ENCODE assay signal across 21 cellular contexts in the genomic region with DNA sequence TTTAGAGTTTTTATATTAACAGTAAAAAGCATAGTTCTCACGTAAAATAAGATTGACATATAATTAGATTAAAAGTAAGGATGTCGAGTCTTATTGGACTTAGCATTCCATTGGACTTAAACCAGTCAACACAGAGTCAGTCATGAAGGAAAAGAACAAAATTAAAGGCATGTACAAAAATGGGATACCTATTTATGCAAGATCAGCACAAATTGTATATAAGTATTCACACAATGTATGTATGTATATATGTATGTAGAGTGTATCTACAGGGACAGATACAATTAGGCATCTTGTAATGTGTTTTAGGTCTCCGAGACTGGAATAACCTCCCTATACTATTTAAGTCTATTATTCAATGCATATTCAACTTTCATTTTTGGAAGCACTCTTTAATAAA.
DNase-seq lines count a peak whose midpoint lies in the region; ATAC-seq, FAIRE-seq and TF ChIP-seq lines count a peak whose summit lies in the region.
"Had no signal": no experiment of that assay in that cellular context is flagged by ENCODE, and none has a peak within 500 bp of the region (broad histone marks: within the 10 kb centered on the region; RNA-seq: fewer than 3 reads in every experiment).

No MANE protein-coding gene starts in this region.

- H3K36me3 ChIP-seq in HepG2 (replicated peaks in 1 of 2; ENCODE audit: control insufficient read depth in 1 of 2, insufficient read depth in 2 of 2, low read length in 2 of 2): no peaks in the 10 kb centered on the region
- no peaks in the 10 kb centered on the region for H3K36me3 ChIP-seq in right lobe of liver
- H3K36me3 ChIP-seq in IMR-90 (ENCODE audit: control insufficient read depth, insufficient read depth, low read length): peaks cover 2% of the 10 kb centered on the region; the same call in 1 of the 2 replicates
- no peaks in the 10 kb centered on the region; a peak in 1 of 8 replicates for H3K36me3 ChIP-seq in H1 (ENCODE audit: control insufficient read depth in 2 of 4, insufficient read depth in 4 of 4, low read length in 3 of 4)
- H3K36me3 ChIP-seq: BE2C, BLaER1 had no signal

- H3K4me3 ChIP-seq in HepG2 (replicated peaks in 1 of 3; ENCODE audit: insufficient read depth in 1 of 3, low read depth in 2 of 3, low read length in 3 of 3) (no peak overlapping the region), right lobe of liver (no peak overlapping the region), IMR-90 (ENCODE audit: insufficient read depth, low read depth, low read length) (no peak overlapping the region), H1 (ENCODE audit: extremely low read depth in 1 of 4, insufficient read depth in 2 of 4, low read depth in 3 of 4, low read length in 4 of 4) (no peak overlapping the region)
- H3K4me3 ChIP-seq: BLaER1 had no signal

- no peak overlapping the region for H2AK5ac ChIP-seq in IMR-90 (ENCODE audit: low read depth, low read length)
- H2AK5ac ChIP-seq in H1 (ENCODE audit: low read depth, low read length): no peak overlapping the region

- in situ Hi-C loops in HepG2 (cut with HindIII; ENCODE audit: extremely low pct_ligation_motif_present, low pct_unique_long_range_greater_than_20kb): no loop called here
- in situ Hi-C loops in IMR-90 (cut with MboI; ENCODE audit: low sequenced_read_pairs): no loop called here

- CTCF ChIA-PET in HepG2 (lab: Yijun Ruan, JAX; ENCODE audit: low intra/inter-chr PET ratio, low total read pairs): interaction anchor here (0.6 kb wide), 1 partner anchor 34 kb away, joined by 3 read pairs; no protein-coding TSS in a partner anchor
- CTCF ChIA-PET in IMR-90 (lab: Yijun Ruan, JAX): no interaction called here
- CTCF ChIA-PET in H1 (lab: Charles Lee; ENCODE audit: partially characterized antibody): no interaction called here

- no TSS peak for BruUV-seq in HepG2 (replicated peaks; lab: Mats Ljungman, UMichigan)
- BruUV-seq in IMR-90 (replicated peaks; lab: Mats Ljungman, UMichigan): no TSS peak

- H4K20me1 ChIP-seq in HepG2 (ENCODE audit: insufficient read depth, low read length) (no peaks in the 10 kb centered on the region), IMR-90 (ENCODE audit: insufficient read depth, low read length) (0 out of 2 replicates have a peak, but pooled peaks cover 4% of the 10 kb centered on the region), H1 (replicated peaks in 1 of 2; ENCODE audit: control insufficient read depth in 1 of 2, insufficient read depth in 2 of 2, low read length in 2 of 2) (no peaks in the 10 kb centered on the region)
- H4K20me1 ChIP-seq: BLaER1 had no signal

- no peak overlapping the region for H4K91ac ChIP-seq in IMR-90 (ENCODE audit: insufficient read depth, low read depth, low read length)
- no peak overlapping the region for H4K91ac ChIP-seq in H1 (replicated peaks; ENCODE audit: insufficient read length, low read length)

- H3K79me1 ChIP-seq in IMR-90 (ENCODE audit: low read depth in 1 of 2, low read length in 2 of 2): 0 out of 4 replicates have a peak, but pooled peaks cover 3 to 6% of the 10 kb centered on the region in 2 experiments
- H3K79me1 ChIP-seq in H1 (ENCODE audit: low read depth, low read length): no peaks in the 10 kb centered on the region

- H3K23ac ChIP-seq in IMR-90 (ENCODE audit: low read depth, low read length) (no peak overlapping the region), H1 (ENCODE audit: insufficient read length) (no peak overlapping the region)

- intact Hi-C loops in HepG2 (cut with micrococcal nuclease; ENCODE audit: unreplicated experiment) (no loop called here), right lobe of liver (cut with DNase I) (no loop called here), IMR-90 (cut with micrococcal nuclease) (no loop called here)

- H2AK9ac ChIP-seq in IMR-90 (replicated peaks; ENCODE audit: low read depth, low read length, poor library complexity): no peak overlapping the region

- dilution Hi-C loops in IMR-90 (cut with HindIII; ENCODE audit: low sequenced_read_pairs, unreplicated experiment): no loop called here

- DNase-seq in HepG2 (ENCODE audit: low spot score): no peak
- no peak for DNase-seq in right lobe of liver
- no peak for DNase-seq in IMR-90
- DNase-seq in H1 (ENCODE audit: low read depth in 1 of 2, low spot score in 2 of 2): no peak
- DNase-seq: ACHN; BE2C; C1 segment of cervical spinal cord; Caco-2; Calu3; CD4-positive, alpha-beta T cell; CD8-positive, alpha-beta T cell; DMS79 treated with DMSO at 0.1 percent for 48 hours; GF-D8 had no signal

- H3K4me2 ChIP-seq in HepG2 (ENCODE audit: low read depth, low read length): no peak overlapping the region
- no peak overlapping the region for H3K4me2 ChIP-seq in IMR-90 (ENCODE audit: low read depth, low read length)
- H3K4me2 ChIP-seq in H1 (ENCODE audit: insufficient read depth in 1 of 2, low read depth in 2 of 2, low read length in 2 of 2): no peak overlapping the region
- H3K4me2 ChIP-seq: BLaER1 had no signal

- H4K5ac ChIP-seq in IMR-90 (ENCODE audit: low read depth, low read length): no peak overlapping the region
- no peak overlapping the region for H4K5ac ChIP-seq in H1 (ENCODE audit: insufficient read length, low read depth, low read length)

- H2BK5ac ChIP-seq in IMR-90 (ENCODE audit: low read depth, low read length, poor library complexity, severe bottlenecking) (no peak overlapping the region), H1 (ENCODE audit: low read depth, low read length) (no peak overlapping the region)

- H3K4ac ChIP-seq in IMR-90 (ENCODE audit: low read depth, low read length) (no peak overlapping the region), H1 (replicated peaks; ENCODE audit: insufficient read length, low read depth, low read length) (no peak overlapping the region)

- TF ChIP-seq POLR2A in HepG2 (IDR thresholded peaks at IDR 0.05; ENCODE audit: insufficient read depth in 1 of 2, low read depth in 2 of 2, low read length in 2 of 2) (no peak), right lobe of liver (IDR thresholded peaks at IDR 0.05) (no peak), IMR-90 (IDR thresholded peaks at IDR 0.05; ENCODE audit: low read depth, low read length) (no peak), H1 (IDR thresholded peaks at IDR 0.05; ENCODE audit: control extremely low read depth in 1 of 2, low read depth in 2 of 2, low read length in 2 of 2) (no peak)

- H3K18ac ChIP-seq in IMR-90 (ENCODE audit: low read depth, low read length): no peak overlapping the region
- no peak overlapping the region for H3K18ac ChIP-seq in H1 (ENCODE audit: extremely low read depth, low read length)

- no peak overlapping the region for H2BK12ac ChIP-seq in H1 (ENCODE audit: low read depth, low read length)

- POLR2A ChIA-PET in HepG2 (lab: Yijun Ruan, JAX) (no interaction called here), IMR-90 (lab: Charles Lee; ENCODE audit: unreplicated experiment) (no interaction called here), H1 (lab: Charles Lee; ENCODE audit: partially characterized antibody) (no interaction called here)

- H2BK120ac ChIP-seq in IMR-90 (ENCODE audit: low read depth, low read length) (no peak overlapping the region), H1 (replicated peaks; ENCODE audit: low read depth, low read length) (no peak overlapping the region)

- 72% methylated on average over 3 of the region's 3 CpGs for WGBS in HepG2 (ENCODE audit: low lambda C conversion rate)
- 95% methylated on average over 3 of the region's 3 CpGs for WGBS in right lobe of liver (ENCODE audit: insufficient coverage, low coverage, low lambda C conversion rate, missing lambda C conversion rate)
- no CpG with 5 or more reads among the region's 3 CpGs for WGBS in IMR-90 (ENCODE audit: extremely low coverage in 2 of 2, insufficient read length in 1 of 2), 2 experiments
- 90% methylated on average over 3 of the region's 3 CpGs; no CpG with 5 or more reads in 1 of the 2 experiments for WGBS in H1 (ENCODE audit: extremely low coverage in 1 of 2, insufficient coverage in 1 of 2, insufficient read length in 1 of 2, insufficient replicate concordance in 2 of 2, low coverage in 1 of 2, low lambda C conversion rate in 2 of 2, missing lambda C conversion rate in 1 of 2), 2 experiments

- no peak overlapping the region for H4K8ac ChIP-seq in IMR-90 (ENCODE audit: low read depth in 2 of 2, low read length in 2 of 2)
- H4K8ac ChIP-seq in H1 (ENCODE audit: extremely low read depth, insufficient read depth, low read length): no peak overlapping the region

- no peaks in the 10 kb centered on the region for H3K79me2 ChIP-seq in HepG2 (ENCODE audit: insufficient read depth, low read length)
- no peaks in the 10 kb centered on the region for H3K79me2 ChIP-seq in H1 (ENCODE audit: control insufficient read depth in 1 of 2, insufficient read depth in 2 of 2, low read length in 2 of 2)

- TF ChIP-seq EP300 in HepG2 (IDR thresholded peaks at IDR 0.05; ENCODE audit: low read depth in 2 of 2, low read length in 2 of 2) (no peak), HepG2 (CRISPR knock-in tag; IDR thresholded peaks at IDR 0.05; ENCODE audit: borderline replicate concordance) (no peak), H1 (IDR thresholded peaks at IDR 0.05; ENCODE audit: borderline replicate concordance in 1 of 2, low read depth in 2 of 2, low read length in 2 of 2) (no peak)

- no peak overlapping the region for H2BK20ac ChIP-seq in IMR-90 (ENCODE audit: low read depth, low read length)
- no peak overlapping the region for H2BK20ac ChIP-seq in H1 (ENCODE audit: low read length)

- ATAC-seq in HepG2 (no peak), right lobe of liver (no peak), IMR-90 (ENCODE audit: low read depth) (no peak), HG03025 (IDR thresholded peaks at IDR 0.05; ENCODE audit: low FRiP score, unreplicated experiment) (no peak), GM21528 (IDR thresholded peaks at IDR 0.05; ENCODE audit: low FRiP score, unreplicated experiment) (no peak)
- ATAC-seq: CD8-positive, alpha-beta T cell had no signal

- no peak overlapping the region for H3K56ac ChIP-seq in IMR-90 (ENCODE audit: extremely low read depth, insufficient read depth, low read length)
- no peak overlapping the region for H3K56ac ChIP-seq in H1 (replicated peaks; ENCODE audit: insufficient read length, low read depth, low read length)

- H2BK15ac ChIP-seq in IMR-90 (ENCODE audit: low read depth, low read length): no peak overlapping the region
- H2BK15ac ChIP-seq in H1 (ENCODE audit: low read length): no peak overlapping the region

- H2AFZ ChIP-seq in HepG2 (ENCODE audit: low read length) (no peak overlapping the region), IMR-90 (replicated peaks; ENCODE audit: low read length, poor library complexity) (no peak overlapping the region), H1 (ENCODE audit: low read length) (no peak overlapping the region)

- H3K9ac ChIP-seq in HepG2 (ENCODE audit: insufficient read depth, low read depth, low read length) (no peak overlapping the region), IMR-90 (ENCODE audit: low read depth, low read length) (no peak overlapping the region), H1 (replicated peaks in 1 of 4; ENCODE audit: extremely low read depth in 1 of 4, low read depth in 3 of 4, low read length in 3 of 4) (no peak overlapping the region)
- H3K9ac ChIP-seq: BLaER1 had no signal

- peaks cover 3% of the 10 kb centered on the region; the same call in 1 of the 2 replicates for H3K9me1 ChIP-seq in IMR-90 (ENCODE audit: insufficient read depth, low read length)

- H3K14ac ChIP-seq in IMR-90 (replicated peaks; ENCODE audit: low read depth, low read length) (no peak overlapping the region), H1 (ENCODE audit: insufficient read length) (no peak overlapping the region)

- no peak for TF ChIP-seq CTCF in HepG2 (CRISPR knock-in tag; IDR thresholded peaks at IDR 0.05)
- TF ChIP-seq CTCF in right lobe of liver (IDR thresholded peaks at IDR 0.05): no peak
- TF ChIP-seq CTCF in IMR-90 (conservative IDR thresholded peaks at IDR 0.05; ENCODE audit: low read depth, low read length): no peak
- no peak for TF ChIP-seq CTCF in H1 (IDR thresholded peaks at IDR 0.05; ENCODE audit: control extremely low read depth in 1 of 3, insufficient read depth in 1 of 3, low read depth in 1 of 3, low read length in 3 of 3)

- TF ChIP-seq RAD21 in HepG2 (CRISPR knock-in tag; IDR thresholded peaks at IDR 0.05): no peak
- TF ChIP-seq RAD21 in IMR-90 (IDR thresholded peaks at IDR 0.05; ENCODE audit: low read length): no peak
- no peak for TF ChIP-seq RAD21 in H1 (IDR thresholded peaks at IDR 0.05 in 1 of 2, conservative IDR thresholded peaks at IDR 0.05 in 1 of 2; ENCODE audit: low read depth in 2 of 2, low read length in 2 of 2)

- FAIRE-seq in HepG2 (lab: Jason Lieb, UNC) (no peak), H1 (lab: Jason Lieb, UNC) (no peak)
- FAIRE-seq: D721Med, G401.6, GM12891, GM19239 had no signal

- no peaks in the 10 kb centered on the region for H3K27me3 ChIP-seq in HepG2 (ENCODE audit: control insufficient read depth in 1 of 2, insufficient read depth in 2 of 2, low read length in 2 of 2)
- no peaks in the 10 kb centered on the region for H3K27me3 ChIP-seq in right lobe of liver
- H3K27me3 ChIP-seq in IMR-90 (ENCODE audit: control insufficient read depth, insufficient read depth, low read length): no peaks in the 10 kb centered on the region
- no peaks in the 10 kb centered on the region for H3K27me3 ChIP-seq in H1 (replicated peaks in 1 of 4; ENCODE audit: control insufficient read depth in 3 of 4, extremely low read depth in 1 of 4, insufficient read depth in 3 of 4, low read length in 3 of 4)
- H3K27me3 ChIP-seq: BE2C, BLaER1 had no signal

- no peaks in the 10 kb centered on the region for H3K23me2 ChIP-seq in H1 (ENCODE audit: low read depth, low read length)

- H3K9me3 ChIP-seq in HepG2 (ENCODE audit: low read length): peaks cover 72% of the 10 kb centered on the region
- H3K9me3 ChIP-seq in right lobe of liver: no peaks in the 10 kb centered on the region
- no peaks in the 10 kb centered on the region for H3K9me3 ChIP-seq in IMR-90 (ENCODE audit: control insufficient read depth, insufficient read depth, low read length)
- no peaks in the 10 kb centered on the region for H3K9me3 ChIP-seq in H1 (ENCODE audit: insufficient read depth in 2 of 2, low read depth in 1 of 2, low read length in 1 of 2)
- H3K9me3 ChIP-seq: BE2C, BLaER1, Caco-2 had no signal

- H3K27ac ChIP-seq in HepG2 (ENCODE audit: extremely low read length, insufficient read depth, low read length) (no peak overlapping the region), right lobe of liver (no peak overlapping the region), IMR-90 (ENCODE audit: insufficient read depth, low read length) (no peak overlapping the region), H1 (ENCODE audit: low read depth, low read length) (no peak overlapping the region)
- H3K27ac ChIP-seq: 22Rv1, BLaER1 had no signal

- H3K4me1 ChIP-seq in HepG2 (ENCODE audit: insufficient read depth, low read length): no peaks in the 10 kb centered on the region
- no peaks in the 10 kb centered on the region for H3K4me1 ChIP-seq in right lobe of liver
- H3K4me1 ChIP-seq in IMR-90 (ENCODE audit: control insufficient read depth, insufficient read depth, low read length): no peaks in the 10 kb centered on the region
- H3K4me1 ChIP-seq in H1 (replicated peaks in 1 of 4; ENCODE audit: control insufficient read depth in 3 of 4, insufficient read depth in 4 of 4, low read length in 3 of 4): no peaks in the 10 kb centered on the region
